Comparison of ENCODE assay signal across 7 cellular contexts in the genomic region with DNA sequence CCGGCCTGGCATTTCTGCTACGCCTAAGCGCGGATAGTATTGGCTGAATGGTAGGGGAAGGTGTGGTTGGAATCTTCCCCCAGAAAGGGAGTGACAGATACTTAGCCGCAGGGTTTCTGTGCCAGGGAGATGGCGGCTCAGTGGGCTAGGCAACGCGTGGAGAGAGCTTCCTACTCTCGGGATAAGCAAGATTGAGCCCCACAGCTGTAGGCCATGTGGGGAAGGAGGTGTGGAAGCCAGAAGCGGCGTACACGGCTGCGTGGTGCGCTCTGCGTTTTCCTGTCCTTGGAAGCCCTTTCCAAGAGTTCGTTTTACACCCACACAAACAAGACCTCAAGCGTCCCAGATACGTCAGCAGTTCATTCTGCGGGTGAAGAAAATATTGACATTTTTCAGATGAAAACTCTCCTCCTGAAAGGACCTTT. TPM values are rescaled to one million over a fixed set of nuclear protein-coding genes. Genes with fewer than 3 reads are reported as not detected.
A peak's percentile ranks its signal among the peaks of the same experiment; 100 is the strongest.
DNase-seq lines count a peak whose midpoint lies in the region; ATAC-seq, FAIRE-seq and TF ChIP-seq lines count a peak whose summit lies in the region.

No MANE protein-coding gene starts in this region.

- no peak overlapping the region for H3K14ac ChIP-seq in H1 (ENCODE audit: insufficient read length)

- H3K27ac ChIP-seq in H1 (ENCODE audit: low read depth, low read length) = no peak overlapping the region

- no peaks in the 10 kb centered on the region for H3K79me2 ChIP-seq in H1 (ENCODE audit: control insufficient read depth in 1 of 2, insufficient read depth in 2 of 2, low read length in 2 of 2)

- no peak for TF ChIP-seq EP300 in H1 (IDR thresholded peaks at IDR 0.05; ENCODE audit: borderline replicate concordance in 1 of 2, low read depth in 2 of 2, low read length in 2 of 2)

- TF ChIP-seq POLR2A in H1 (IDR thresholded peaks at IDR 0.05; ENCODE audit: control extremely low read depth in 1 of 2, low read depth in 2 of 2, low read length in 2 of 2) = no peak

- no peaks in the 10 kb centered on the region for H3K36me3 Mint-ChIP-seq in stimulated activated naive CD8-positive, alpha-beta T cell treated with anti-CD3 and anti-CD28 coated beads, Interleukin-15, Interleukin-2, amounts not matched to agents 100 ng/mL and 50 ng/mL, for 24 hours (ENCODE audit: low read depth)

- no peaks in the 10 kb centered on the region; the same call in 1 of the 2 replicates for H3K79me1 ChIP-seq in H1 (ENCODE audit: low read depth, low read length)

- no peak for FAIRE-seq in H1 (lab: Jason Lieb, UNC)

- H3K56ac ChIP-seq in H1 (replicated peaks; ENCODE audit: insufficient read length, low read depth, low read length) = no peak overlapping the region

- no peak overlapping the region for H3K4ac ChIP-seq in H1 (replicated peaks; ENCODE audit: insufficient read length, low read depth, low read length)

- peak overlapping the region; percentile 33 for H3K27ac Mint-ChIP-seq in stimulated activated naive CD8-positive, alpha-beta T cell treated with anti-CD3 and anti-CD28 coated beads, Interleukin-15, Interleukin-2, amounts not matched to agents 100 ng/mL and 50 ng/mL, for 24 hours

- TF ChIP-seq CTCF in GM13976 (IDR thresholded peaks at IDR 0.05; ENCODE audit: borderline replicate concordance, control extremely low read depth, extremely low read depth, insufficient read depth, missing control alignments) (no peak), H1 (IDR thresholded peaks at IDR 0.05; ENCODE audit: control extremely low read depth in 1 of 3, insufficient read depth in 1 of 3, low read depth in 1 of 3, low read length in 3 of 3) (no peak), mucosa of descending colon (IDR thresholded peaks at IDR 0.05) (no peak)

- H4K8ac ChIP-seq in H1 (ENCODE audit: extremely low read depth, insufficient read depth, low read length) = no peak overlapping the region

- no peak overlapping the region for H4K91ac ChIP-seq in H1 (replicated peaks; ENCODE audit: insufficient read length, low read length)

- H2BK5ac ChIP-seq in H1 (ENCODE audit: low read depth, low read length) = no peak overlapping the region

- H3K4me3 ChIP-seq in H1 (ENCODE audit: extremely low read depth in 1 of 4, insufficient read depth in 2 of 4, low read depth in 3 of 4, low read length in 4 of 4) (peak overlapping the region; percentile 74 to 82 (median 77)), mucosa of descending colon (peak overlapping the region; percentile 38)

- POLR2A ChIA-PET in H1 (lab: Charles Lee; ENCODE audit: partially characterized antibody) = interaction anchor here (1.3 kb wide), 1 partner anchor 18 kb away, joined by 4 read pairs; no protein-coding TSS in a partner anchor

- no peak for TF ChIP-seq RAD21 in H1 (IDR thresholded peaks at IDR 0.05 in 1 of 2, conservative IDR thresholded peaks at IDR 0.05 in 1 of 2; ENCODE audit: low read depth in 2 of 2, low read length in 2 of 2)

- peaks cover 42% of the 10 kb centered on the region for H3K27me3 Mint-ChIP-seq in stimulated activated naive CD8-positive, alpha-beta T cell treated with anti-CD3 and anti-CD28 coated beads, Interleukin-15, Interleukin-2, amounts not matched to agents 100 ng/mL and 50 ng/mL, for 24 hours

- no peak overlapping the region for H2AK5ac ChIP-seq in H1 (ENCODE audit: low read depth, low read length)

- H2BK120ac ChIP-seq in H1 (replicated peaks; ENCODE audit: low read depth, low read length) = no peak overlapping the region

- no peak overlapping the region for H3K23ac ChIP-seq in H1 (ENCODE audit: insufficient read length)

- H3K23me2 ChIP-seq in H1 (ENCODE audit: low read depth, low read length) = peaks cover 14% of the 10 kb centered on the region

- no peak overlapping the region for H2BK15ac ChIP-seq in H1 (ENCODE audit: low read length)

- H3K9me3 ChIP-seq in H1 (ENCODE audit: insufficient read depth in 2 of 2, low read depth in 1 of 2, low read length in 1 of 2) (no peaks in the 10 kb centered on the region), mucosa of descending colon (no peaks in the 10 kb centered on the region)

- H2AFZ ChIP-seq in H1 (ENCODE audit: low read length) = peak overlapping the region; percentile 94; the same call in 1 of the 2 replicates

- peak overlapping the region; percentile 84 for H3K4me3 Mint-ChIP-seq in stimulated activated naive CD8-positive, alpha-beta T cell treated with anti-CD3 and anti-CD28 coated beads, Interleukin-15, Interleukin-2, amounts not matched to agents 100 ng/mL and 50 ng/mL, for 24 hours

- 0 out of 2 replicates have a peak overlapping the region, but pooled peaks have one; percentile 42 for H2BK12ac ChIP-seq in H1 (ENCODE audit: low read depth, low read length)

- H3K9ac ChIP-seq in H1 (replicated peaks in 1 of 4; ENCODE audit: extremely low read depth in 1 of 4, low read depth in 3 of 4, low read length in 3 of 4) = no peak overlapping the region

- ATAC-seq in HG02623 (IDR thresholded peaks at IDR 0.05; ENCODE audit: unreplicated experiment) (peak; percentile 20), mucosa of descending colon (peak; percentile 81)

- H2BK20ac ChIP-seq in H1 (ENCODE audit: low read length) = no peak overlapping the region

- in situ Hi-C loops in GM13976 (cut with MboI; ENCODE audit: low sequenced_read_pairs, unreplicated experiment) = no loop called here

- peak overlapping the region; percentile 93 to 96 for H3K4me2 ChIP-seq in H1 (ENCODE audit: insufficient read depth in 1 of 2, low read depth in 2 of 2, low read length in 2 of 2)

- no peak overlapping the region for H4K5ac ChIP-seq in H1 (ENCODE audit: insufficient read length, low read depth, low read length)

- WGBS in H1 (ENCODE audit: extremely low coverage in 1 of 2, insufficient coverage in 1 of 2, insufficient read length in 1 of 2, insufficient replicate concordance in 2 of 2, low coverage in 1 of 2, low lambda C conversion rate in 2 of 2, missing lambda C conversion rate in 1 of 2), 2 experiments = 4% methylated on average over 19 of the region's 19 CpGs; no CpG with 5 or more reads in 1 of the 2 experiments

- CTCF ChIA-PET in H1 (lab: Charles Lee; ENCODE audit: partially characterized antibody) = interaction anchor here (1.3 to 1.6 kb wide), 2 partner anchors 10 to 25 kb away, joined by 3 to 6 read pairs; no protein-coding TSS in a partner anchor

- H3K36me3 ChIP-seq in H1 (ENCODE audit: control insufficient read depth in 2 of 4, insufficient read depth in 4 of 4, low read length in 3 of 4) (no peaks in the 10 kb centered on the region), mucosa of descending colon (ENCODE audit: low read depth) (no peaks in the 10 kb centered on the region)

- H4K20me1 ChIP-seq in H1 (replicated peaks in 1 of 2; ENCODE audit: control insufficient read depth in 1 of 2, insufficient read depth in 2 of 2, low read length in 2 of 2) = no peaks in the 10 kb centered on the region

- intact Hi-C loops in mucosa of descending colon (cut with DNase I, micrococcal nuclease) = no loop called here

- H3K4me1 ChIP-seq in H1 (replicated peaks in 1 of 4; ENCODE audit: control insufficient read depth in 3 of 4, insufficient read depth in 4 of 4, low read length in 3 of 4) (peaks cover 0 to 2% (median 0%) of the 10 kb centered on the region in 4 experiments; a peak in 1 of 7 replicates), mucosa of descending colon (ENCODE audit: low read depth) (peaks cover 3% of the 10 kb centered on the region)

- H3K4me1 Mint-ChIP-seq in stimulated activated naive CD8-positive, alpha-beta T cell treated with anti-CD3 and anti-CD28 coated beads, Interleukin-15, Interleukin-2, amounts not matched to agents 100 ng/mL and 50 ng/mL, for 24 hours (ENCODE audit: low read depth) = peaks cover 18% of the 10 kb centered on the region

- H3K18ac ChIP-seq in H1 (ENCODE audit: extremely low read depth, low read length) = no peak overlapping the region

- H3K27me3 ChIP-seq in H1 (replicated peaks in 1 of 4; ENCODE audit: control insufficient read depth in 3 of 4, extremely low read depth in 1 of 4, insufficient read depth in 3 of 4, low read length in 3 of 4) = peaks cover 21 to 57% (median 47%) of the 10 kb centered on the region in 4 experiments

- H3K9me3 Mint-ChIP-seq in stimulated activated naive CD8-positive, alpha-beta T cell treated with anti-CD3 and anti-CD28 coated beads, Interleukin-15, Interleukin-2, amounts not matched to agents 100 ng/mL and 50 ng/mL, for 24 hours = no peaks in the 10 kb centered on the region

- DNase-seq in GM13976 (ENCODE audit: low spot score) (peak; percentile 27), NCI-H2029 (lab: John Stamatoyannopoulos, UW) (peak; percentile 28), H1 (ENCODE audit: low read depth in 1 of 2, low spot score in 2 of 2) (peak in 1 of 2 experiments; percentile 52), mucosa of descending colon (peak; percentile 77 to 80 (median 80))
- DNase-seq in activated CD4-positive, alpha-beta T cell treated with anti-CD3 and anti-CD28 coated beads, Interleukin-2, amount 50 U/mL, for 4 hours = peak; percentile 33 to 36

TF ChIP-seq in H1, 55 proteins besides CTCF, POLR2A, EP300 and RAD21 (continues in another document):
- TF ChIP-seq, protein P1, sequence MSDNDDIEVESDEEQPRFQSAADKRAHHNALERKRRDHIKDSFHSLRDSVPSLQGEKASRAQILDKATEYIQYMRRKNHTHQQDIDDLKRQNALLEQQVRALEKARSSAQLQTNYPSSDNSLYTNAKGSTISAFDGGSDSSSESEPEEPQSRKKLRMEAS (IDR thresholded peaks at IDR 0.05) = peak; percentile 47; the same call in 1 of the 2 replicates
- no peak for TF ChIP-seq RXRA (IDR thresholded peaks at IDR 0.05; ENCODE audit: insufficient read depth, low read depth, low read length)

RNA-seq across cellular contexts. Expression of a gene that starts 0.4 kb away (rescaled TPM):
- total RNA-seq in H1 (2021; fragmentation: NEBNext Ultra II Directional; extraction: Animal tissue kit (Norgen Biotek cat#: 25700)) = 1.8 and 2.0 TPM in 2 replicates
- 0.23 and 0.93 TPM in 2 replicates for polyA plus RNA-seq in H1 (2011; rRNA removed)
- 0.54 TPM for polyA plus RNA-seq in H1 (2011; cell fraction: cytosol; rRNA removed)
- polyA plus RNA-seq in H1 (2011; cell fraction: nucleus; rRNA removed) = 1.1 TPM
- polyA plus RNA-seq in H1 (2012, experiment 1 of 2) = 0.80 to 1.7 TPM (median 1.2 TPM) in 4 replicates
- 0.26 TPM for polyA plus RNA-seq in H1 (2012, experiment 2 of 2)
- 2.6 TPM for polyA plus RNA-seq in H1 (2013, experiment 1 of 2)
- 2.9 TPM for polyA plus RNA-seq in H1 (2013, experiment 2 of 2)
- 0.19 and 0.46 TPM in 2 replicates for polyA minus RNA-seq in H1 (2011; rRNA and poly(A)+ RNA removed)
- not detected for polyA minus RNA-seq in H1 (2011; cell fraction: cytosol; rRNA and poly(A)+ RNA removed)
- 1.2 TPM for polyA minus RNA-seq in H1 (2011; cell fraction: nucleus; rRNA and poly(A)+ RNA removed)
- total RNA-seq in mucosa of descending colon = 10 to 100 TPM; 16.7 to 43.3 (median 26.4) TPM

RNA-seq across cellular contexts. Expression of a gene that starts 50.6 kb away (rescaled TPM):
- 28.6 and 32.1 TPM in 2 replicates for total RNA-seq in H1 (2021; fragmentation: NEBNext Ultra II Directional; extraction: Animal tissue kit (Norgen Biotek cat#: 25700))
- 5.5 and 11.4 TPM in 2 replicates for polyA plus RNA-seq in H1 (2011; rRNA removed)
- 11.5 TPM for polyA plus RNA-seq in H1 (2011; cell fraction: cytosol; rRNA removed)
- polyA plus RNA-seq in H1 (2011; cell fraction: nucleus; rRNA removed) = 7.7 TPM
- 10.6 to 16.2 TPM (median 12.0 TPM) in 4 replicates for polyA plus RNA-seq in H1 (2012, experiment 1 of 2)
- polyA plus RNA-seq in H1 (2012, experiment 2 of 2) = 1.2 TPM
- 31.9 TPM for polyA plus RNA-seq in H1 (2013, experiment 1 of 2)
- 31.6 TPM for polyA plus RNA-seq in H1 (2013, experiment 2 of 2)
- 13.8 and 25.8 TPM in 2 replicates for polyA minus RNA-seq in H1 (2011; rRNA and poly(A)+ RNA removed)
- polyA minus RNA-seq in H1 (2011; cell fraction: cytosol; rRNA and poly(A)+ RNA removed) = 18.1 TPM
- polyA minus RNA-seq in H1 (2011; cell fraction: nucleus; rRNA and poly(A)+ RNA removed) = 44.2 TPM
- total RNA-seq in mucosa of descending colon = 10 to 100 TPM in 2 of 3 donors, 1 to 10 TPM in 1; 7.7 to 14.8 (median 10.0) TPM
